Comparison of ENCODE assay signal across 31 cellular contexts in the genomic region with DNA sequence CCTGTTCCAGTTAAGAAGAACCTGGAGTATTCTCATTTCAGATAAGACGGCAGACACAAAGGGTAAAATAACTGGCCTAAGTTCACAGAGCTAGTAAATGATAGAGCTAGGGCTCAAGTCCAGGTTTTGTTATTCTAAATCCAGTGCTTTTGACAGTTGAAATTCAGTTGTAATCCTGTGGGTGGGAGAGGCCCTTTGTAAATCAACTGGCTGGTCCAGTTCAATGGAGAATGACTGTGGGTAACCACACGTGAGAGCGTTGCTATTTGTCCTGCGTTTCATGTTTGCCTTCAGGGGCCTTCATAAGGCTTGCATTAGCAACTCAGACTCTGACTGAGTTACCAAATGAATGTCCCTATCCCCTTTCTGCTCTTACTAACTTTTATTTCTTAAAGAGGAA. TPM values are rescaled to one million over a fixed set of nuclear protein-coding genes. Genes with fewer than 3 reads are reported as not detected.
A peak's percentile ranks its signal among the peaks of the same experiment; 100 is the strongest.
DNase-seq lines count a peak whose midpoint lies in the region; TF ChIP-seq lines count a peak whose summit lies in the region.
"Had no signal": no experiment of that assay in that cellular context is flagged by ENCODE, and none has a peak within 500 bp of the region (broad histone marks: within the 10 kb centered on the region; RNA-seq: fewer than 3 reads in every experiment).

No MANE protein-coding gene starts in this region.

- TF ChIP-seq CTCF in WERI-Rb-1 (IDR thresholded peaks at IDR 0.05; ENCODE audit: low read depth, low read length) (no peak), smooth muscle cell (IDR thresholded peaks at IDR 0.05; ENCODE audit: borderline replicate concordance, insufficient read depth, poor library complexity, severe bottlenecking) (no peak)

- no peaks in the 10 kb centered on the region for H4K20me1 ChIP-seq in smooth muscle cell (ENCODE audit: low read depth)

- H2AFZ ChIP-seq in smooth muscle cell (ENCODE audit: low read depth), result peak overlapping the region; percentile 64
- H2AFZ ChIP-seq: PC-9 had no signal

- H3K4me2 ChIP-seq in smooth muscle cell, result peak overlapping the region; percentile 46
- H3K4me2 ChIP-seq: PC-9 had no signal

- H3K79me2 ChIP-seq in smooth muscle cell (ENCODE audit: low read depth), result no peaks in the 10 kb centered on the region

- no peaks in the 10 kb centered on the region for H3K9me3 ChIP-seq in WERI-Rb-1 (ENCODE audit: severe bottlenecking)
- no peaks in the 10 kb centered on the region for H3K9me3 ChIP-seq in smooth muscle cell (replicated peaks; ENCODE audit: low read depth)
- H3K9me3 ChIP-seq: pancreas, stomach, tibial artery had no signal

- H3K36me3 ChIP-seq in WERI-Rb-1 (no peaks in the 10 kb centered on the region), smooth muscle cell (ENCODE audit: low read depth) (no peaks in the 10 kb centered on the region)
- H3K36me3 ChIP-seq: pancreas, stomach, tibial artery had no signal

- peaks cover 13% of the 10 kb centered on the region for H3K4me1 ChIP-seq in smooth muscle cell (ENCODE audit: low read depth)
- H3K4me1 ChIP-seq: pancreas, stomach, tibial artery had no signal

- H3K27me3 ChIP-seq in WERI-Rb-1 (ENCODE audit: insufficient read depth, low read depth, severe bottlenecking), result no peaks in the 10 kb centered on the region
- H3K27me3 ChIP-seq in smooth muscle cell (ENCODE audit: low read depth), result no peaks in the 10 kb centered on the region
- H3K27me3 ChIP-seq: pancreas, stomach, tibial artery had no signal

- H3K9ac ChIP-seq in smooth muscle cell (ENCODE audit: low read depth), result no peak overlapping the region

- H3K27ac ChIP-seq in WERI-Rb-1 (peak overlapping the region; percentile 3; the same call in 1 of the 2 replicates), smooth muscle cell (ENCODE audit: low read depth) (peak overlapping the region; percentile 17)
- H3K27ac ChIP-seq: epithelial cell of prostate, pancreas, PC-9, stomach, tibial artery had no signal

- H3F3A ChIP-seq in smooth muscle cell (ENCODE audit: low read depth), result peaks cover 7% of the 10 kb centered on the region

- DNase-seq in H4 (ENCODE audit: low spot score), result peak; percentile 21
- DNase-seq in WERI-Rb-1, result no peak
- DNase-seq in iPS-NIHi11 (ENCODE audit: low spot score), result peak; percentile 10
- no peak for DNase-seq in smooth muscle cell (lab: John Stamatoyannopoulos, UW; ENCODE audit: unreplicated experiment)
- DNase-seq in NCI-H2107 (lab: John Stamatoyannopoulos, UW), result no peak
- no peak for DNase-seq in DMS153 (lab: John Stamatoyannopoulos, UW)
- no peak for DNase-seq in activated gamma-delta T cell treated with Interleukin-2 at 50 U/mL for 16 hours
- DNase-seq: activated CD4-positive, alpha-beta T cell treated with anti-CD3 and anti-CD28 coated beads, Interleukin-2, amount 50 U/mL, for 48 hours; activated CD4-positive, CD25-positive, alpha-beta regulatory T cell treated with anti-CD3 and anti-CD28 coated beads, Interleukin-2, amount 50 U/mL, for 72 hours; activated naive CD4-positive, alpha-beta T cell treated with Interleukin-2 at 50 U/mL for 16 hours; activated T-cell treated with anti-CD3 and anti-CD28 coated beads, Interleukin-2, amount 50 U/mL, for 72 hours; C1 segment of cervical spinal cord; DMS53; effector CD4-positive, alpha-beta T cell; H9; hypothalamus; immature natural killer cell; left colon; NCI-H1048; NCI-H1930; pancreas; PC-9; right cardiac atrium; Right ventricle myocardium superior; stimulated activated CD4-positive, alpha-beta T cell treated with anti-CD3 and anti-CD28 coated beads, Interleukin-12 subunit alpha, Interleukin-12 subunit beta, amount 100 ng/mL, for 4 hours; stimulated activated CD4-positive, alpha-beta T cell treated with anti-CD3 and anti-CD28 coated beads, Interleukin-4, amount 100 ng/mL, for 1 hour; stomach; T-helper 17 cell; tibial artery had no signal

- 49% methylated on average over 4 of the region's 4 CpGs for WGBS in smooth muscle cell (ENCODE audit: low lambda C conversion rate)

- H3K4me3 ChIP-seq in WERI-Rb-1 (ENCODE audit: low read depth, low read length), result no peak overlapping the region
- no peak overlapping the region for H3K4me3 ChIP-seq in smooth muscle cell
- H3K4me3 ChIP-seq: pancreas, PC-9, stomach, tibial artery had no signal

RNA-seq across cellular contexts. Expression of gene CD96, which starts 24.2 kb away (rescaled TPM):
- 3.0 and 3.9 TPM in 2 replicates for total RNA-seq in H4 (2014; rRNA removed; shearing (Covaris generic))
- 0.09 TPM in 2 replicates for total RNA-seq in smooth muscle cell
- 0.33 and 0.46 TPM in 2 replicates for polyA plus RNA-seq in smooth muscle cell
- total RNA-seq: H9, neural crest cell had no signal

Comparison
In these comparisons a context has a peak if more than half of its experiments do, and no peak if none do; other contexts are left out.
1. DNase-seq: peak in H4 (single experiment) and iPS-NIHi11 (single experiment); none in WERI-Rb-1 (single experiment), smooth muscle cell (single experiment), NCI-H2107 (single experiment), DMS153 (single experiment) and activated gamma-delta T cell treated with Interleukin-2 at 50 U/mL for 16 hours (single experiment).